ENCODE assay signal across 11 cellular contexts in genomic region chrX:21837056-21837455, GRCh38.
"Had no signal": no experiment of that assay in that cellular context is flagged by ENCODE, and none has a peak within 500 bp of the region (broad histone marks: within the 10 kb centered on the region; RNA-seq: fewer than 3 reads in every experiment).

No MANE protein-coding gene starts in this region.

- FAIRE-seq: astrocyte had no signal

- DNase-seq: activated B cell treated with CpG ODN at 0.5 μM for 24 hours; activated CD4-positive, alpha-beta T cell treated with anti-CD3 and anti-CD28 coated beads, Interleukin-2, amount 10 ng/mL, durations not matched to agents 24 days and 14 days; activated CD8-positive, alpha-beta memory T cell treated with anti-CD3 and anti-CD28 coated beads for 24 hours; activated naive CD4-positive, alpha-beta T cell treated with Interleukin-2 at 50 U/mL for 16 hours; activated naive CD8-positive, alpha-beta T cell treated with anti-CD3 and anti-CD28 coated beads, Interleukin-2, amount 50 U/mL, for 24 hours; effector memory CD8-positive, alpha-beta T cell; islet precursor cell; left lung; mesendoderm; pancreas had no signal

- ATAC-seq: activated naive CD8-positive, alpha-beta T cell treated with anti-CD3 and anti-CD28 coated beads, Interleukin-2, amount 50 U/mL, for 24 hours; effector memory CD8-positive, alpha-beta T cell; left lung; pancreas had no signal
